Comparison of ENCODE assay signal across 22 cellular contexts in genomic region chr11:76694664-76695063, GRCh38. TPM values are rescaled to one million over a fixed set of nuclear protein-coding genes. Genes with fewer than 3 reads are reported as not detected.
DNase-seq lines count a peak whose midpoint lies in the region; ATAC-seq and TF ChIP-seq lines count a peak whose summit lies in the region.
"Had no signal": no experiment of that assay in that cellular context is flagged by ENCODE, and none has a peak within 500 bp of the region (broad histone marks: within the 10 kb centered on the region; RNA-seq: fewer than 3 reads in every experiment).

No MANE protein-coding gene starts in this region.

- TF ChIP-seq CTCF in AG04450 (IDR thresholded peaks at IDR 0.05; ENCODE audit: low read depth, low read length) (no peak), HEK293 (tag by site-specific recombination; IDR thresholded peaks at IDR 0.05) (no peak), foreskin fibroblast (IDR thresholded peaks at IDR 0.05; ENCODE audit: low read depth, low read length) (no peak)

- DNase-seq in AG04450 (ENCODE audit: low read depth, low spot score): peak; percentile 49
- peak; percentile 53 for DNase-seq in astrocyte of the hippocampus (ENCODE audit: low read depth, low spot score)
- DNase-seq in foreskin fibroblast: peak; percentile 80 to 90
- DNase-seq in posterior vena cava (ENCODE audit: low spot score): no peak
- DNase-seq in NCI-H69 (lab: John Stamatoyannopoulos, UW): no peak
- DNase-seq: ACHN; activated CD8-positive, alpha-beta memory T cell treated with anti-CD3 and anti-CD28 coated beads, Interleukin-2, amount 50 U/mL, for 4 hours; DMS79 treated with DMSO at 0.1 percent for 48 hours; foreskin melanocyte; mesendoderm; NCI-H1436; NCI-H510A; Peyer's patch; spleen; substantia nigra; T-cell had no signal

- intact Hi-C loops in posterior vena cava (cut with DNase I): no loop called here

- CTCF ChIA-PET in AG04450 (lab: Charles Lee) (interaction anchor here (0.6 to 1.6 kb wide), 4 partner anchors 28 to 421 kb away, joined by 3 to 10 read pairs (median 4); no protein-coding TSS in a partner anchor), HEK293 (lab: Yijun Ruan, JAX) (no interaction called here)

- H3K9me3 ChIP-seq in AG04450 (ENCODE audit: control insufficient read depth, insufficient read depth, low read length) (no peaks in the 10 kb centered on the region; the same call in 1 of the 2 replicates), HEK293 (ENCODE audit: control insufficient read depth, insufficient read depth, low read depth, low read length) (no peaks in the 10 kb centered on the region)
- H3K9me3 ChIP-seq: Peyer's patch, spleen had no signal

- H3K36me3 ChIP-seq in HEK293 (ENCODE audit: control insufficient read depth in 2 of 2, insufficient read depth in 1 of 2, low read length in 2 of 2): no peaks in the 10 kb centered on the region
- H3K36me3 ChIP-seq: Peyer's patch, spleen had no signal

- ATAC-seq in HG02852 (IDR thresholded peaks at IDR 0.05; ENCODE audit: unreplicated experiment) (no peak), HG03045 (IDR thresholded peaks at IDR 0.05; ENCODE audit: unreplicated experiment) (no peak)
- ATAC-seq: activated CD4-positive, CD25-positive, alpha-beta regulatory T cell treated with anti-CD3 and anti-CD28 coated beads, Interleukin-2, amount 50 U/mL, for 24 hours; T-cell had no signal

- no peaks in the 10 kb centered on the region for H3K4me1 ChIP-seq in HEK293 (ENCODE audit: control insufficient read depth, insufficient read depth, low read length)
- H3K4me1 ChIP-seq: Peyer's patch, spleen had no signal

- no peak overlapping the region for H3K27ac ChIP-seq in AG04450 (ENCODE audit: low read depth, low read length)
- H3K27ac ChIP-seq in HEK293 (ENCODE audit: extremely low read depth, low read depth, low read length): no peak overlapping the region
- H3K27ac ChIP-seq: coronary artery, Peyer's patch, spleen had no signal

- POLR2A ChIA-PET in AG04450 (lab: Yijun Ruan, JAX) (interaction anchor here (0.7 kb wide), 2 partner anchors 25 to 27 kb away, joined by 4 read pairs; no protein-coding TSS in a partner anchor), HEK293 (lab: Yijun Ruan, JAX) (interaction anchor here (0.6 kb wide), 1 partner anchor 32 kb away, joined by 4 read pairs; no protein-coding TSS in a partner anchor)

- H3K27me3 ChIP-seq in AG04450 (ENCODE audit: control insufficient read depth, insufficient read depth, low read length): no peaks in the 10 kb centered on the region
- H3K27me3 ChIP-seq: Peyer's patch, spleen had no signal

- H3K4me3 ChIP-seq in AG04450 (ENCODE audit: low read depth, low read length) (no peak overlapping the region), HEK293 (ENCODE audit: low read depth, low read length) (no peak overlapping the region), foreskin fibroblast (ENCODE audit: low read depth in 1 of 2, low read length in 2 of 2) (no peak overlapping the region)
- H3K4me3 ChIP-seq: coronary artery, GM12878, Peyer's patch, spleen had no signal

TF ChIP-seq in HEK293, 187 proteins besides CTCF, POLR2A, EP300 and RAD21:
- TF ChIP-seq ZNF548 (tag by site-specific recombination; IDR thresholded peaks at IDR 0.05): no peak
- peak; percentile 65 for TF ChIP-seq ATF2 (tag by site-specific recombination; IDR thresholded peaks at IDR 0.05; ENCODE audit: low read depth)
- TF ChIP-seq ZBTB7A (tag by site-specific recombination; IDR thresholded peaks at IDR 0.05; ENCODE audit: low read depth): no peak
- peak; percentile 28 for TF ChIP-seq ZNF335 (tag by site-specific recombination; conservative IDR thresholded peaks at IDR 0.05)
- no peak for TF ChIP-seq ZNF184 (tag by site-specific recombination; IDR thresholded peaks at IDR 0.05)
- peak; percentile 54; the same call in 1 of the 2 replicates for TF ChIP-seq ZNF629 (tag by site-specific recombination; IDR thresholded peaks at IDR 0.05)
- peak; percentile 47; the same call in 1 of the 2 replicates for TF ChIP-seq ZBTB21 (tag by site-specific recombination; IDR thresholded peaks at IDR 0.05)
- TF ChIP-seq ZNF561 (tag by site-specific recombination; IDR thresholded peaks at IDR 0.05; ENCODE audit: borderline replicate concordance): no peak
- TF ChIP-seq ZNF600 (tag by site-specific recombination; IDR thresholded peaks at IDR 0.05): no peak

RNA-seq across cellular contexts. Expression of gene LRRC32, which starts 24.1 kb away (rescaled TPM):
- 10.9 and 14.2 TPM in 2 replicates for polyA plus RNA-seq in AG04450 (2011; rRNA removed)
- polyA minus RNA-seq in AG04450 (2011; rRNA and poly(A)+ RNA removed): 12.8 and 15.4 TPM in 2 replicates
- 100 to 1,000 TPM; 108 to 142 TPM for total RNA-seq in posterior vena cava

Comparison
In these comparisons a context has a peak if more than half of its experiments do, and no peak if none do; other contexts are left out.
1. DNase-seq: peak in AG04450 (single experiment), astrocyte of the hippocampus (single experiment) and foreskin fibroblast (2 of 2); none in posterior vena cava (single experiment) and NCI-H69 (single experiment).